ENCODE assay signal across 1 cellular context in the genomic region with DNA sequence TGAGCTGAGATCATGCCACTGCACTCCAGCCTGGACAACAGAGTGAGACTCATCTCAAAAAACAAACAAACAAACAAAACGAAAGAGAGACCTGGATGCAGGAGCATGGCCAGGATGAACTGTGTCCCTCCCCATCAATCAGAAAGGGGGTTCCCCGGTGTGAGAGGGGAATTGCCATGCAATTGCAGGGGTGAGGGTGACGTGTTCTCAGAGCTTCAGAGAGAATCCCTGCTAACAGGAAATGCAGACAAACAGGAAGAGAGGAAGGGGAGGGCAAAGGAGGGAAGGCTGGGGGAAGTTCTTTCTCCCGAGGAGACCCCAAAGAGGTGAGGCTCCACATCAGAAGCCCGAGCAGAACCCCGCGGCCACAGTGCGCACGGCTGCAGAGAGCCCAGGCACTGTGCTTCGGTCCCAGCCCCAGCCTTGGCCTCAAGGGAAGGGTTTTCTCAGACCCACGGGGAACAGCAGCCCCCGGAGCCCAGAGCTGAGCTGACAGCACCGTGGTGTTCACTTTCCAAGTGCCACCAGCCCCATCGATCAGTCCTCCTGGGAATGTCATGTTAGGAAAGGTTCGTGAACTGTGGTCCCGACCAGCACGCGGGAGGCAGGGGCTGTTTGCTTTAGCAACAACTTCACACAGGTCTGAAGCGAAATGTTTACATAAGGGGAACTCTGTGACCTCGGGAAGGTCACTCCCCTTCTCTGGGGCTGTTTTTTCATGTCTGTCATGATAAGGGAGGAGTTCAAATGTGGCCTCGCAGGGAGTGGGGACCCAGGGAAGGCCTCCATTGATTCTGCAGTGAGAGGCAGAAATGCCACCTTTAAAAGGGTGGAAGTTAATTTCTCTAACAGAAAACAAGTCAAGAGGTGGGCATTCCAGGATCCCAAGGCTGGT.
TF ChIP-seq lines count a peak whose summit lies in the region.

No MANE protein-coding gene starts in this region.

TF ChIP-seq in HepG2, 621 proteins besides CTCF, POLR2A, EP300 and RAD21 (continued from another document and continues in another):
- TF ChIP-seq, protein P1, sequence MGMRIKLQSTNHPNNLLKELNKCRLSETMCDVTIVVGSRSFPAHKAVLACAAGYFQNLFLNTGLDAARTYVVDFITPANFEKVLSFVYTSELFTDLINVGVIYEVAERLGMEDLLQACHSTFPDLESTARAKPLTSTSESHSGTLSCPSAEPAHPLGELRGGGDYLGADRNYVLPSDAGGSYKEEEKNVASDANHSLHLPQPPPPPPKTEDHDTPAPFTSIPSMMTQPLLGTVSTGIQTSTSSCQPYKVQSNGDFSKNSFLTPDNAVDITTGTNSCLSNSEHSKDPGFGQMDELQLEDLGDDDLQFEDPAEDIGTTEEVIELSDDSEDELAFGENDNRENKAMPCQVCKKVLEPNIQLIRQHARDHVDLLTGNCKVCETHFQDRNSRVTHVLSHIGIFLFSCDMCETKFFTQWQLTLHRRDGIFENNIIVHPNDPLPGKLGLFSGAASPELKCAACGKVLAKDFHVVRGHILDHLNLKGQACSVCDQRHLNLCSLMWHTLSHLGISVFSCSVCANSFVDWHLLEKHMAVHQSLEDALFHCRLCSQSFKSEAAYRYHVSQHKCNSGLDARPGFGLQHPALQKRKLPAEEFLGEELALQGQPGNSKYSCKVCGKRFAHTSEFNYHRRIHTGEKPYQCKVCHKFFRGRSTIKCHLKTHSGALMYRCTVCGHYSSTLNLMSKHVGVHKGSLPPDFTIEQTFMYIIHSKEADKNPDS (CRISPR knock-in tag; IDR thresholded peaks at IDR 0.05): 0 out of 2 replicates have a peak, but pooled peaks have one; percentile 62
- TF ChIP-seq ZNF234 (CRISPR knock-in tag; conservative IDR thresholded peaks at IDR 0.05): no peak
- TF ChIP-seq, protein P2, sequence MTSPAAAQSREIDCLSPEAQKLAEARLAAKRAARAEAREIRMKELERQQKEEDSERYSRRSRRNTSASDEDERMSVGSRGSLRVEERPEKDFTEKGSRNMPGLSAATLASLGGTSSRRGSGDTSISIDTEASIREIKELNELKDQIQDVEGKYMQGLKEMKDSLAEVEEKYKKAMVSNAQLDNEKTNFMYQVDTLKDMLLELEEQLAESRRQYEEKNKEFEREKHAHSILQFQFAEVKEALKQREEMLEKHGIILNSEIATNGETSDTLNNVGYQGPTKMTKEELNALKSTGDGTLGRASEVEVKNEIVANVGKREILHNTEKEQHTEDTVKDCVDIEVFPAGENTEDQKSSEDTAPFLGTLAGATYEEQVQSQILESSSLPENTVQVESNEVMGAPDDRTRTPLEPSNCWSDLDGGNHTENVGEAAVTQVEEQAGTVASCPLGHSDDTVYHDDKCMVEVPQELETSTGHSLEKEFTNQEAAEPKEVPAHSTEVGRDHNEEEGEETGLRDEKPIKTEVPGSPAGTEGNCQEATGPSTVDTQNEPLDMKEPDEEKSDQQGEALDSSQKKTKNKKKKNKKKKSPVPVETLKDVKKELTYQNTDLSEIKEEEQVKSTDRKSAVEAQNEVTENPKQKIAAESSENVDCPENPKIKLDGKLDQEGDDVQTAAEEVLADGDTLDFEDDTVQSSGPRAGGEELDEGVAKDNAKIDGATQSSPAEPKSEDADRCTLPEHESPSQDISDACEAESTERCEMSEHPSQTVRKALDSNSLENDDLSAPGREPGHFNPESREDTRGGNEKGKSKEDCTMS (CRISPR knock-in tag; conservative IDR thresholded peaks at IDR 0.05): no peak
- TF ChIP-seq, protein P3, sequence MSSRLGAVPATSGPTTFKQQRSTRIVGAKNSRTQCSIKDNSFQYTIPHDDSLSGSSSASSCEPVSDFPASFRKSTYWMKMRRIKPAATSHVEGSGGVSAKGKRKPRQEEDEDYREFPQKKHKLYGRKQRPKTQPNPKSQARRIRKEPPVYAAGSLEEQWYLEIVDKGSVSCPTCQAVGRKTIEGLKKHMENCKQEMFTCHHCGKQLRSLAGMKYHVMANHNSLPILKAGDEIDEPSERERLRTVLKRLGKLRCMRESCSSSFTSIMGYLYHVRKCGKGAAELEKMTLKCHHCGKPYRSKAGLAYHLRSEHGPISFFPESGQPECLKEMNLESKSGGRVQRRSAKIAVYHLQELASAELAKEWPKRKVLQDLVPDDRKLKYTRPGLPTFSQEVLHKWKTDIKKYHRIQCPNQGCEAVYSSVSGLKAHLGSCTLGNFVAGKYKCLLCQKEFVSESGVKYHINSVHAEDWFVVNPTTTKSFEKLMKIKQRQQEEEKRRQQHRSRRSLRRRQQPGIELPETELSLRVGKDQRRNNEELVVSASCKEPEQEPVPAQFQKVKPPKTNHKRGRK (CRISPR knock-in tag; IDR thresholded peaks at IDR 0.05): peak; percentile 59; the same call in 1 of the 2 replicates
- TF ChIP-seq NR2F6 (IDR thresholded peaks at IDR 0.05): peak; percentile 100
- TF ChIP-seq NR2F6 (CRISPR knock-in tag; IDR thresholded peaks at IDR 0.05): peak; percentile 100
- TF ChIP-seq, protein P4, sequence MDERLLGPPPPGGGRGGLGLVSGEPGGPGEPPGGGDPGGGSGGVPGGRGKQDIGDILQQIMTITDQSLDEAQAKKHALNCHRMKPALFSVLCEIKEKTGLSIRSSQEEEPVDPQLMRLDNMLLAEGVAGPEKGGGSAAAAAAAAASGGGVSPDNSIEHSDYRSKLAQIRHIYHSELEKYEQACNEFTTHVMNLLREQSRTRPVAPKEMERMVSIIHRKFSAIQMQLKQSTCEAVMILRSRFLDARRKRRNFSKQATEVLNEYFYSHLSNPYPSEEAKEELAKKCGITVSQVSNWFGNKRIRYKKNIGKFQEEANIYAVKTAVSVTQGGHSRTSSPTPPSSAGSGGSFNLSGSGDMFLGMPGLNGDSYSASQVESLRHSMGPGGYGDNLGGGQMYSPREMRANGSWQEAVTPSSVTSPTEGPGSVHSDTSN (CRISPR knock-in tag; IDR thresholded peaks at IDR 0.05): peak; percentile 61; the same call in 1 of the 2 replicates
- peak; percentile 99 for TF ChIP-seq MEIS1 (CRISPR knock-in tag; IDR thresholded peaks at IDR 0.05; ENCODE audit: borderline replicate concordance)
- TF ChIP-seq GFI1 (CRISPR knock-in tag; IDR thresholded peaks at IDR 0.05; ENCODE audit: borderline replicate concordance): peak; percentile 92
- no peak for TF ChIP-seq PHF20 (CRISPR knock-in tag; IDR thresholded peaks at IDR 0.05)
- TF ChIP-seq ZSCAN20 (CRISPR knock-in tag; IDR thresholded peaks at IDR 0.05; ENCODE audit: borderline replicate concordance): peak; percentile 89; the same call in 1 of the 2 replicates
- 0 out of 2 replicates have a peak, but pooled peaks have one; percentile 77 for TF ChIP-seq MED13 (CRISPR knock-in tag; IDR thresholded peaks at IDR 0.05)
- TF ChIP-seq, protein P5, sequence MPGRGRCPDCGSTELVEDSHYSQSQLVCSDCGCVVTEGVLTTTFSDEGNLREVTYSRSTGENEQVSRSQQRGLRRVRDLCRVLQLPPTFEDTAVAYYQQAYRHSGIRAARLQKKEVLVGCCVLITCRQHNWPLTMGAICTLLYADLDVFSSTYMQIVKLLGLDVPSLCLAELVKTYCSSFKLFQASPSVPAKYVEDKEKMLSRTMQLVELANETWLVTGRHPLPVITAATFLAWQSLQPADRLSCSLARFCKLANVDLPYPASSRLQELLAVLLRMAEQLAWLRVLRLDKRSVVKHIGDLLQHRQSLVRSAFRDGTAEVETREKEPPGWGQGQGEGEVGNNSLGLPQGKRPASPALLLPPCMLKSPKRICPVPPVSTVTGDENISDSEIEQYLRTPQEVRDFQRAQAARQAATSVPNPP (CRISPR knock-in tag; IDR thresholded peaks at IDR 0.05): peak; percentile 32; the same call in 1 of the 2 replicates
- TF ChIP-seq ZFX (CRISPR knock-in tag; IDR thresholded peaks at IDR 0.05; ENCODE audit: low read depth): peak; percentile 79
- peak; percentile 92 for TF ChIP-seq HOXA3 (CRISPR knock-in tag; IDR thresholded peaks at IDR 0.05)
- 0 out of 2 replicates have a peak, but pooled peaks have one; percentile 64 for TF ChIP-seq KLF9 (CRISPR knock-in tag; IDR thresholded peaks at IDR 0.05; ENCODE audit: low read depth)
- TF ChIP-seq, protein P6, sequence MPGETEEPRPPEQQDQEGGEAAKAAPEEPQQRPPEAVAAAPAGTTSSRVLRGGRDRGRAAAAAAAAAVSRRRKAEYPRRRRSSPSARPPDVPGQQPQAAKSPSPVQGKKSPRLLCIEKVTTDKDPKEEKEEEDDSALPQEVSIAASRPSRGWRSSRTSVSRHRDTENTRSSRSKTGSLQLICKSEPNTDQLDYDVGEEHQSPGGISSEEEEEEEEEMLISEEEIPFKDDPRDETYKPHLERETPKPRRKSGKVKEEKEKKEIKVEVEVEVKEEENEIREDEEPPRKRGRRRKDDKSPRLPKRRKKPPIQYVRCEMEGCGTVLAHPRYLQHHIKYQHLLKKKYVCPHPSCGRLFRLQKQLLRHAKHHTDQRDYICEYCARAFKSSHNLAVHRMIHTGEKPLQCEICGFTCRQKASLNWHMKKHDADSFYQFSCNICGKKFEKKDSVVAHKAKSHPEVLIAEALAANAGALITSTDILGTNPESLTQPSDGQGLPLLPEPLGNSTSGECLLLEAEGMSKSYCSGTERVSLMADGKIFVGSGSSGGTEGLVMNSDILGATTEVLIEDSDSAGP (CRISPR knock-in tag; IDR thresholded peaks at IDR 0.05; ENCODE audit: borderline replicate concordance): peak; percentile 83
- TF ChIP-seq, protein P7, sequence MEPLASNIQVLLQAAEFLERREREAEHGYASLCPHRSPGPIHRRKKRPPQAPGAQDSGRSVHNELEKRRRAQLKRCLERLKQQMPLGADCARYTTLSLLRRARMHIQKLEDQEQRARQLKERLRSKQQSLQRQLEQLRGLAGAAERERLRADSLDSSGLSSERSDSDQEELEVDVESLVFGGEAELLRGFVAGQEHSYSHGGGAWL (CRISPR knock-in tag; IDR thresholded peaks at IDR 0.05): 0 out of 2 replicates have a peak, but pooled peaks have one; percentile 51
- TF ChIP-seq SUZ12 (IDR thresholded peaks at IDR 0.05; ENCODE audit: low read depth, low read length): no peak
- TF ChIP-seq, protein P8, sequence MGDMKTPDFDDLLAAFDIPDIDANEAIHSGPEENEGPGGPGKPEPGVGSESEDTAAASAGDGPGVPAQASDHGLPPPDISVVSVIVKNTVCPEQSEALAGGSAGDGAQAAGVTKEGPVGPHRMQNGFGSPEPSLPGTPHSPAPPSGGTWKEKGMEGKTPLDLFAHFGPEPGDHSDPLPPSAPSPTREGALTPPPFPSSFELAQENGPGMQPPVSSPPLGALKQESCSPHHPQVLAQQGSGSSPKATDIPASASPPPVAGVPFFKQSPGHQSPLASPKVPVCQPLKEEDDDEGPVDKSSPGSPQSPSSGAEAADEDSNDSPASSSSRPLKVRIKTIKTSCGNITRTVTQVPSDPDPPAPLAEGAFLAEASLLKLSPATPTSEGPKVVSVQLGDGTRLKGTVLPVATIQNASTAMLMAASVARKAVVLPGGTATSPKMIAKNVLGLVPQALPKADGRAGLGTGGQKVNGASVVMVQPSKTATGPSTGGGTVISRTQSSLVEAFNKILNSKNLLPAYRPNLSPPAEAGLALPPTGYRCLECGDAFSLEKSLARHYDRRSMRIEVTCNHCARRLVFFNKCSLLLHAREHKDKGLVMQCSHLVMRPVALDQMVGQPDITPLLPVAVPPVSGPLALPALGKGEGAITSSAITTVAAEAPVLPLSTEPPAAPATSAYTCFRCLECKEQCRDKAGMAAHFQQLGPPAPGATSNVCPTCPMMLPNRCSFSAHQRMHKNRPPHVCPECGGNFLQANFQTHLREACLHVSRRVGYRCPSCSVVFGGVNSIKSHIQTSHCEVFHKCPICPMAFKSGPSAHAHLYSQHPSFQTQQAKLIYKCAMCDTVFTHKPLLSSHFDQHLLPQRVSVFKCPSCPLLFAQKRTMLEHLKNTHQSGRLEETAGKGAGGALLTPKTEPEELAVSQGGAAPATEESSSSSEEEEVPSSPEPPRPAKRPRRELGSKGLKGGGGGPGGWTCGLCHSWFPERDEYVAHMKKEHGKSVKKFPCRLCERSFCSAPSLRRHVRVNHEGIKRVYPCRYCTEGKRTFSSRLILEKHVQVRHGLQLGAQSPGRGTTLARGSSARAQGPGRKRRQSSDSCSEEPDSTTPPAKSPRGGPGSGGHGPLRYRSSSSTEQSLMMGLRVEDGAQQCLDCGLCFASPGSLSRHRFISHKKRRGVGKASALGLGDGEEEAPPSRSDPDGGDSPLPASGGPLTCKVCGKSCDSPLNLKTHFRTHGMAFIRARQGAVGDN (CRISPR knock-in tag; IDR thresholded peaks at IDR 0.05): peak; percentile 76
- TF ChIP-seq TCF12 (IDR thresholded peaks at IDR 0.05): no peak
- peak; percentile 92 for TF ChIP-seq TCF12 (CRISPR knock-in tag; IDR thresholded peaks at IDR 0.05)
- TF ChIP-seq RBM22 (optimal IDR thresholded peaks at IDR 0.05; ENCODE audit: low read length): no peak
- TF ChIP-seq GATAD2A (CRISPR knock-in tag; IDR thresholded peaks at IDR 0.05): peak; percentile 96
- TF ChIP-seq MEF2D (CRISPR knock-in tag; IDR thresholded peaks at IDR 0.05): peak; percentile 94
- 0 out of 2 replicates have a peak, but pooled peaks have one; percentile 66 for TF ChIP-seq ZNF761 (CRISPR knock-in tag; conservative IDR thresholded peaks at IDR 0.05)
- no peak for TF ChIP-seq ZNF530 (CRISPR knock-in tag; IDR thresholded peaks at IDR 0.05; ENCODE audit: low read depth)
- peak; percentile 48; the same call in 1 of the 2 replicates for TF ChIP-seq ZNF547 (CRISPR knock-in tag; IDR thresholded peaks at IDR 0.05)
- TF ChIP-seq ZNF546 (CRISPR knock-in tag; conservative IDR thresholded peaks at IDR 0.05): 0 out of 2 replicates have a peak, but pooled peaks have one; percentile 59
- peak in 1 of 2 experiments; percentile 95; a peak in 2 of 4 replicates for TF ChIP-seq KLF16 (CRISPR knock-in tag; IDR thresholded peaks at IDR 0.05)
- TF ChIP-seq ZNF607 (CRISPR knock-in tag; IDR thresholded peaks at IDR 0.05; ENCODE audit: borderline replicate concordance): peak; percentile 77; the same call in 1 of the 2 replicates
- peak; percentile 82; the same call in 1 of the 2 replicates for TF ChIP-seq ZMYM3 (CRISPR knock-in tag; IDR thresholded peaks at IDR 0.05)
- peak; percentile 80 for TF ChIP-seq HNF4G (IDR thresholded peaks at IDR 0.05; ENCODE audit: borderline replicate concordance, low read depth, low read length)
- peak; percentile 72; the same call in 1 of the 2 replicates for TF ChIP-seq HNF4G (CRISPR knock-in tag; IDR thresholded peaks at IDR 0.05; ENCODE audit: borderline replicate concordance, low read depth)
- TF ChIP-seq, protein P9, sequence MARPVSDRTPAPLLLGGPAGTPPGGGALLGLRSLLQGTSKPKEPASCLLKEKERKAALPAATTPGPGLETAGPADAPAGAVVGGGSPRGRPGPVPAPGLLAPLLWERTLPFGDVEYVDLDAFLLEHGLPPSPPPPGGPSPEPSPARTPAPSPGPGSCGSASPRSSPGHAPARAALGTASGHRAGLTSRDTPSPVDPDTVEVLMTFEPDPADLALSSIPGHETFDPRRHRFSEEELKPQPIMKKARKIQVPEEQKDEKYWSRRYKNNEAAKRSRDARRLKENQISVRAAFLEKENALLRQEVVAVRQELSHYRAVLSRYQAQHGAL (CRISPR knock-in tag; IDR thresholded peaks at IDR 0.05; ENCODE audit: not compliant biosample characterization): peak; percentile 70
- TF ChIP-seq ZNF660 (CRISPR knock-in tag; IDR thresholded peaks at IDR 0.05; ENCODE audit: borderline replicate concordance, low read depth): no peak
- TF ChIP-seq ZNF484 (CRISPR knock-in tag; IDR thresholded peaks at IDR 0.05; ENCODE audit: borderline replicate concordance, low read depth): peak; percentile 79; the same call in 1 of the 2 replicates
- TF ChIP-seq, protein P10, sequence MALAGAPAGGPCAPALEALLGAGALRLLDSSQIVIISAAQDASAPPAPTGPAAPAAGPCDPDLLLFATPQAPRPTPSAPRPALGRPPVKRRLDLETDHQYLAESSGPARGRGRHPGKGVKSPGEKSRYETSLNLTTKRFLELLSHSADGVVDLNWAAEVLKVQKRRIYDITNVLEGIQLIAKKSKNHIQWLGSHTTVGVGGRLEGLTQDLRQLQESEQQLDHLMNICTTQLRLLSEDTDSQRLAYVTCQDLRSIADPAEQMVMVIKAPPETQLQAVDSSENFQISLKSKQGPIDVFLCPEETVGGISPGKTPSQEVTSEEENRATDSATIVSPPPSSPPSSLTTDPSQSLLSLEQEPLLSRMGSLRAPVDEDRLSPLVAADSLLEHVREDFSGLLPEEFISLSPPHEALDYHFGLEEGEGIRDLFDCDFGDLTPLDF (CRISPR knock-in tag; IDR thresholded peaks at IDR 0.05): peak; percentile 67; the same call in 1 of the 2 replicates
- TF ChIP-seq ZFP36L2 (CRISPR knock-in tag; IDR thresholded peaks at IDR 0.05): 0 out of 2 replicates have a peak, but pooled peaks have one; percentile 58
